Comparison of ENCODE assay signal across 8 cellular contexts in the genomic region with DNA sequence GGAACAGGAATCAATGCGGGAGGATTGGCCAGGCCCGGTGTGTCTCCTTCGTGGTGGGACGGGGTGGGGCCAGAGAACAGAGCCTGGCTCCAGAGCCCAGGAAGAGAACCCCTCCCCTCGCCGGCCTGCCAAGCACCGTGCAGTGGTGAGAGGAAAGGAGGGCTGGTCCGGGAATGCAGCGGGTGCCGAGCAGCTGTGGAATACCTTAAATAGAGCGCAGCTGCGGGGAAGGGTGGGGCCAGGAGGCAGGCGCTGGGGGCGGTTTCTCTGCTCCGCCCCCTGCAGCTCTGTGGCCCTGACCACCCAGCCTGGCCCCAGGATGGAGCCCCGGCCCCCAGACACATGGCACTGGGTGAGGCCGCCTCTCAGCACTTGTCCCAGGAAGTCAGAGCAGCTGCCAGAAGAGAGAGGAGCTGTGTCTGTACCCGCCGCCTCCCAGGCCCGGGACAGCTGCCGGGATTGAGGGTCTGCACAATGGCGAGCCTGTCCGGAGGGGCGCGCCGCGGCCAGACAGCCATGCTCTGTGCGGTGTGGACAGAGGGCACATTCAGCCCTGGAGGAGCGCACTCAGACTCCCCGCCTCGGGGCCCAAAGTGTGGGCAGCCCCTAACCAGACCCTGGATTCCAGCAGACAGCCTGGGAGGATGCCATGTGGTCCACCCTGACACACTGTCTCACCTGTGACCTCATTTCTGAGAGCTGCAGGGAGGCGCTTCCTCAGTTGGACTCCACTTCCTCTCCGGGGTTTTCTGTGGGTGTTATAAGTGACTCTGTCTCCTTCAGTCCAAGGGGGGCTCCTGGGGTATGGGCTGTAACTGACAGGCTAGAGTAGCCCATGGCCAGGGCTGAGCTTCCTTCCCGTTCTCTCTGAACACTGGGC.
DNase-seq lines count a peak whose midpoint lies in the region; ATAC-seq and TF ChIP-seq lines count a peak whose summit lies in the region.

No MANE protein-coding gene starts in this region.

- peak overlapping the region; percentile 70 for H3K27ac Mint-ChIP-seq in activated CD4-positive, alpha-beta memory T cell treated with anti-CD3 and anti-CD28 coated beads for 36 hours
- no peak overlapping the region for H3K27ac Mint-ChIP-seq in endothelial cell (ENCODE audit: unreplicated experiment)

- POLR2A ChIA-PET in activated CD4-positive, alpha-beta memory T cell treated with anti-CD3 and anti-CD28 coated beads for 36 hours (lab: Charles Lee): interaction anchor here (0.8 to 1.6 kb wide), 7 partner anchors 9 to 78 kb away, joined by 3 to 6 read pairs (median 5); no protein-coding TSS in a partner anchor

- TF ChIP-seq POLR2A in gastroesophageal sphincter (IDR thresholded peaks at IDR 0.05) (peak; percentile 37 to 53), prostate gland (IDR thresholded peaks at IDR 0.05) (peak; percentile 7)

- 9 to 59% methylated on average over 2 to 6 of the region's 34 CpGs for WGBS in gastroesophageal sphincter (ENCODE audit: low coverage in 1 of 2), 2 donors
- WGBS in prostate gland: 28% methylated on average over 26 of the region's 34 CpGs

- H3K4me1 ChIP-seq in gastroesophageal sphincter (peaks cover 0 to 90% (median 49%) of the 10 kb centered on the region in 3 donors), prostate gland (replicated peaks) (peaks cover 13% of the 10 kb centered on the region)

- H3K9me3 Mint-ChIP-seq in activated CD4-positive, alpha-beta memory T cell treated with anti-CD3 and anti-CD28 coated beads for 36 hours: no peaks in the 10 kb centered on the region
- no peaks in the 10 kb centered on the region for H3K9me3 Mint-ChIP-seq in endothelial cell (ENCODE audit: unreplicated experiment)

- H3K9me3 ChIP-seq in gastroesophageal sphincter (no peaks in the 10 kb centered on the region), prostate gland (no peaks in the 10 kb centered on the region)

- H3K4me3 Mint-ChIP-seq in activated CD4-positive, alpha-beta memory T cell treated with anti-CD3 and anti-CD28 coated beads for 36 hours: peak overlapping the region; percentile 33
- no peak overlapping the region for H3K4me3 Mint-ChIP-seq in endothelial cell (ENCODE audit: unreplicated experiment)

- peaks cover 75% of the 10 kb centered on the region for H3K4me1 Mint-ChIP-seq in activated CD4-positive, alpha-beta memory T cell treated with anti-CD3 and anti-CD28 coated beads for 36 hours (ENCODE audit: low read depth)
- peaks cover 31% of the 10 kb centered on the region for H3K4me1 Mint-ChIP-seq in endothelial cell (ENCODE audit: unreplicated experiment)

- H3K27ac ChIP-seq in gastroesophageal sphincter: peak overlapping the region; percentile 89 to 99 (median 94)
- H3K27ac ChIP-seq in prostate gland: peak overlapping the region; percentile 72 to 78

- CTCF ChIA-PET in activated CD4-positive, alpha-beta memory T cell treated with anti-CD3 and anti-CD28 coated beads for 36 hours (lab: Charles Lee): interaction anchor here (1.2 to 5.7 kb wide), 5 partner anchors 10 to 92 kb away, joined by 3 to 42 read pairs (median 6); no protein-coding TSS in a partner anchor

- peak; percentile 75 for DNase-seq in Daoy (ENCODE audit: low read depth)
- DNase-seq in activated CD4-positive, alpha-beta memory T cell treated with anti-CD3 and anti-CD28 coated beads for 36 hours: peak; percentile 55
- DNase-seq in prostate gland (ENCODE audit: low spot score): peak; percentile 70
- DNase-seq in NCI-H1436 treated with DMSO at 0.1 percent for 48 hours (lab: John Stamatoyannopoulos, UW): no peak
- DNase-seq in endothelial cell (ENCODE audit: low spot score): no peak
- DNase-seq in NCI-H446 (lab: John Stamatoyannopoulos, UW): no peak

- intact Hi-C loops in activated CD4-positive, alpha-beta memory T cell treated with anti-CD3 and anti-CD28 coated beads for 36 hours (cut with micrococcal nuclease): no loop called here
- intact Hi-C loops in prostate gland (cut with DNase I): loop anchor here (2.0 kb wide), 1 partner anchor 35 kb away; no protein-coding TSS in a partner anchor

- H3K36me3 Mint-ChIP-seq in activated CD4-positive, alpha-beta memory T cell treated with anti-CD3 and anti-CD28 coated beads for 36 hours: peaks cover 12% of the 10 kb centered on the region
- H3K36me3 Mint-ChIP-seq in endothelial cell (ENCODE audit: low read depth, unreplicated experiment): peaks cover 12% of the 10 kb centered on the region

- no peaks in the 10 kb centered on the region for H3K36me3 ChIP-seq in gastroesophageal sphincter
- H3K36me3 ChIP-seq in prostate gland: no peaks in the 10 kb centered on the region

- TF ChIP-seq CTCF in gastroesophageal sphincter (IDR thresholded peaks at IDR 0.05) (peak in 1 of 4 experiments; percentile 11), prostate gland (IDR thresholded peaks at IDR 0.05) (no peak), endothelial cell (IDR thresholded peaks at IDR 0.05; ENCODE audit: unreplicated experiment) (no peak)

- H3K4me3 ChIP-seq in gastroesophageal sphincter: peak overlapping the region in 1 of 2 donors; percentile 40
- no peak overlapping the region for H3K4me3 ChIP-seq in prostate gland

- ATAC-seq in gastroesophageal sphincter (peak; percentile 85), GM21515 (IDR thresholded peaks at IDR 0.05; ENCODE audit: unreplicated experiment) (no peak)

- H3K27me3 ChIP-seq in gastroesophageal sphincter: no peaks in the 10 kb centered on the region
- no peaks in the 10 kb centered on the region for H3K27me3 ChIP-seq in prostate gland (replicated peaks; ENCODE audit: insufficient read depth)

- H3K27me3 Mint-ChIP-seq in activated CD4-positive, alpha-beta memory T cell treated with anti-CD3 and anti-CD28 coated beads for 36 hours: no peaks in the 10 kb centered on the region
- peaks cover 14% of the 10 kb centered on the region for H3K27me3 Mint-ChIP-seq in endothelial cell (ENCODE audit: unreplicated experiment)

- no peak for TF ChIP-seq EP300 in gastroesophageal sphincter (IDR thresholded peaks at IDR 0.05)

Comparison
In these comparisons a context has a peak if more than half of its experiments do, and no peak if none do; other contexts are left out.
1. DNase-seq: peak in Daoy (single experiment), activated CD4-positive, alpha-beta memory T cell treated with anti-CD3 and anti-CD28 coated beads for 36 hours (single experiment) and prostate gland (single experiment); none in NCI-H1436 treated with DMSO at 0.1 percent for 48 hours (single experiment), endothelial cell (single experiment) and NCI-H446 (0 of 2).